ENCODE assay signal across 10 cellular contexts in genomic region chr3:72161870-72162617, GRCh38.
A peak's percentile ranks its signal among the peaks of the same experiment; 100 is the strongest.
DNase-seq lines count a peak whose midpoint lies in the region; ATAC-seq and TF ChIP-seq lines count a peak whose summit lies in the region.
"Had no signal": no experiment of that assay in that cellular context is flagged by ENCODE, and none has a peak within 500 bp of the region (broad histone marks: within the 10 kb centered on the region; RNA-seq: fewer than 3 reads in every experiment).

No MANE protein-coding gene starts in this region.

- DNase-seq in GM23248 (peak; percentile 58), NCI-H226 (peak; percentile 44), colonic mucosa (peak; percentile 56), osteoblast (ENCODE audit: insufficient read length, low spot score, missing footprints) (no peak), midbrain (lab: John Stamatoyannopoulos, UW) (no peak)
- no peak for DNase-seq in naive thymus-derived CD4-positive, alpha-beta T cell
- DNase-seq: activated CD4-positive, alpha-beta T cell treated with anti-CD3 and anti-CD28 coated beads, Interleukin-2, amount 50 U/mL, for 4 hours; stomach had no signal

- H3K36me3 ChIP-seq in GM23248 (ENCODE audit: low read depth) (no peaks in the 10 kb centered on the region), colonic mucosa (no peaks in the 10 kb centered on the region), osteoblast (ENCODE audit: insufficient read depth, low read length) (no peaks in the 10 kb centered on the region)
- H3K36me3 ChIP-seq in naive thymus-derived CD4-positive, alpha-beta T cell (ENCODE audit: control insufficient read depth in 2 of 3, insufficient read depth in 3 of 3, low read length in 3 of 3): no peaks in the 10 kb centered on the region
- H3K36me3 ChIP-seq: stomach had no signal

- TF ChIP-seq CTCF in colonic mucosa (IDR thresholded peaks at IDR 0.05): no peak
- TF ChIP-seq CTCF in osteoblast (IDR thresholded peaks at IDR 0.05; ENCODE audit: extremely low read depth, low read depth, low read length): no peak

- 74 to 76% methylated on average over 13 of the region's 13 CpGs for WGBS in GM23248 (ENCODE audit: low coverage in 1 of 2, low lambda C conversion rate in 2 of 2, missing lambda C conversion rate in 2 of 2), 2 experiments

- intact Hi-C loops in colonic mucosa (cut with DNase I): no loop called here
- intact Hi-C loops in naive thymus-derived CD4-positive, alpha-beta T cell (cut with micrococcal nuclease): no loop called here

- H3K27ac Mint-ChIP-seq in naive thymus-derived CD4-positive, alpha-beta T cell: peak overlapping the region in 1 of 9 donors; percentile 76

- CTCF ChIA-PET in naive thymus-derived CD4-positive, alpha-beta T cell (lab: Charles Lee): no interaction called here

- H3K27me3 Mint-ChIP-seq in naive thymus-derived CD4-positive, alpha-beta T cell: peaks cover 0 to 4% (median 0%) of the 10 kb centered on the region in 5 donors

- H3K9ac ChIP-seq in GM23248 (no peak overlapping the region), colonic mucosa (ENCODE audit: low read depth in 2 of 2, low read length in 2 of 2) (no peak overlapping the region)

- H3K4me2 ChIP-seq in GM23248 (ENCODE audit: unreplicated experiment): no peak overlapping the region
- peak overlapping the region; percentile 9 for H3K4me2 ChIP-seq in osteoblast (ENCODE audit: insufficient read depth, low read length)

- no peak overlapping the region for H3K4me3 Mint-ChIP-seq in naive thymus-derived CD4-positive, alpha-beta T cell

- H3K27me3 ChIP-seq in GM23248 (replicated peaks; ENCODE audit: insufficient read depth): no peaks in the 10 kb centered on the region
- H3K27me3 ChIP-seq in colonic mucosa: no peaks in the 10 kb centered on the region
- no peaks in the 10 kb centered on the region for H3K27me3 ChIP-seq in osteoblast (ENCODE audit: insufficient read depth, low read length)
- no peaks in the 10 kb centered on the region for H3K27me3 ChIP-seq in naive thymus-derived CD4-positive, alpha-beta T cell (ENCODE audit: control insufficient read depth in 2 of 2, insufficient read depth in 2 of 2, low read length in 2 of 2)
- H3K27me3 ChIP-seq: stomach had no signal

- in situ Hi-C loops in GM23248 (cut with MboI): no loop called here

- peaks cover 0 to 9% (median 5%) of the 10 kb centered on the region in 7 donors for H3K4me1 Mint-ChIP-seq in naive thymus-derived CD4-positive, alpha-beta T cell

- no peaks in the 10 kb centered on the region for H3K9me2 ChIP-seq in GM23248 (ENCODE audit: insufficient read depth)

- H2AFZ ChIP-seq in GM23248 (no peak overlapping the region), osteoblast (ENCODE audit: low read length) (peak overlapping the region; percentile 46)

- H3K4me3 ChIP-seq in GM23248 (no peak overlapping the region), colonic mucosa (no peak overlapping the region), osteoblast (ENCODE audit: insufficient read depth, low read length) (no peak overlapping the region)
- no peak overlapping the region for H3K4me3 ChIP-seq in naive thymus-derived CD4-positive, alpha-beta T cell (ENCODE audit: low read length)
- H3K4me3 ChIP-seq: stomach had no signal

- no peak for ATAC-seq in GM19324 (IDR thresholded peaks at IDR 0.05; ENCODE audit: low FRiP score, unreplicated experiment)
- no peak for ATAC-seq in naive thymus-derived CD4-positive, alpha-beta T cell

- H4K20me1 ChIP-seq in GM23248 (ENCODE audit: insufficient read depth) (no peaks in the 10 kb centered on the region), osteoblast (ENCODE audit: insufficient read depth, low read length) (no peaks in the 10 kb centered on the region)

- H3K79me2 ChIP-seq in GM23248 (ENCODE audit: insufficient read depth) (no peaks in the 10 kb centered on the region), osteoblast (ENCODE audit: insufficient read depth, low read length) (no peaks in the 10 kb centered on the region)

- no peaks in the 10 kb centered on the region for H3K9me3 ChIP-seq in GM23248 (ENCODE audit: low read depth)
- no peaks in the 10 kb centered on the region for H3K9me3 ChIP-seq in colonic mucosa
- no peaks in the 10 kb centered on the region for H3K9me3 ChIP-seq in osteoblast (ENCODE audit: low read depth, low read length)
- H3K9me3 ChIP-seq in naive thymus-derived CD4-positive, alpha-beta T cell (ENCODE audit: control insufficient read depth in 2 of 3, low read length in 3 of 3): no peaks in the 10 kb centered on the region
- H3K9me3 ChIP-seq: stomach had no signal

- peaks cover 0 to 3% (median 0%) of the 10 kb centered on the region in 11 donors for H3K9me3 Mint-ChIP-seq in naive thymus-derived CD4-positive, alpha-beta T cell
- H3K9me3 Mint-ChIP-seq: IgD-negative memory B cell had no signal

- no peaks in the 10 kb centered on the region for H3F3A ChIP-seq in GM23248 (ENCODE audit: insufficient read depth)

- POLR2A ChIA-PET in naive thymus-derived CD4-positive, alpha-beta T cell (lab: Charles Lee): no interaction called here

- H3K4me1 ChIP-seq in GM23248 (ENCODE audit: insufficient read depth) (peaks cover 8% of the 10 kb centered on the region), colonic mucosa (no peaks in the 10 kb centered on the region), osteoblast (ENCODE audit: insufficient read depth, low read length) (peaks cover 7% of the 10 kb centered on the region)
- no peaks in the 10 kb centered on the region for H3K4me1 ChIP-seq in naive thymus-derived CD4-positive, alpha-beta T cell (ENCODE audit: control insufficient read depth in 2 of 2, insufficient read depth in 2 of 2, low read length in 2 of 2)

- H3K36me3 Mint-ChIP-seq in naive thymus-derived CD4-positive, alpha-beta T cell: no peaks in the 10 kb centered on the region

- H3K27ac ChIP-seq in GM23248: no peak overlapping the region
- H3K27ac ChIP-seq in colonic mucosa: no peak overlapping the region
- H3K27ac ChIP-seq in osteoblast (ENCODE audit: low read depth, low read length): no peak overlapping the region
- no peak overlapping the region for H3K27ac ChIP-seq in naive thymus-derived CD4-positive, alpha-beta T cell (ENCODE audit: low read depth, low read length)
- H3K27ac ChIP-seq: stomach had no signal

Comparison
In these comparisons a context has a peak if more than half of its experiments do, and no peak if none do; other contexts are left out.
1. DNase-seq: peak in GM23248 (single experiment), NCI-H226 (single experiment) and colonic mucosa (single experiment); none in osteoblast (single experiment), naive thymus-derived CD4-positive, alpha-beta T cell (0 of 9) and midbrain (single experiment).